ENCODE assay signal across 11 cellular contexts in genomic region chr2:43186679-43187374, GRCh38. TPM values are rescaled to one million over a fixed set of nuclear protein-coding genes. Genes with fewer than 3 reads are reported as not detected.
A peak's percentile ranks its signal among the peaks of the same experiment; 100 is the strongest.
DNase-seq lines count a peak whose midpoint lies in the region; ATAC-seq, FAIRE-seq and TF ChIP-seq lines count a peak whose summit lies in the region.
"Had no signal": no experiment of that assay in that cellular context is flagged by ENCODE, and none has a peak within 500 bp of the region (broad histone marks: within the 10 kb centered on the region; RNA-seq: fewer than 3 reads in every experiment).

No MANE protein-coding gene starts in this region.

- no peak for TF ChIP-seq CTCF in K562 (IDR thresholded peaks at IDR 0.05 in 2 of 3, conservative IDR thresholded peaks at IDR 0.05 in 1 of 3; ENCODE audit: insufficient read depth in 2 of 3, low read depth in 1 of 3, low read length in 3 of 3)
- no peak for TF ChIP-seq CTCF in lower lobe of right lung (IDR thresholded peaks at IDR 0.05)
- TF ChIP-seq CTCF in thyroid gland (IDR thresholded peaks at IDR 0.05) = no peak

- H2AFZ ChIP-seq in K562 (ENCODE audit: low read depth, low read length) = peak overlapping the region; percentile 66

- no peaks in the 10 kb centered on the region for H3K79me2 ChIP-seq in K562 (ENCODE audit: control insufficient read depth, insufficient read depth, low read length)

- H3K9me1 ChIP-seq in K562 (ENCODE audit: control insufficient read depth, insufficient read depth, low read length) = no peaks in the 10 kb centered on the region

- H3K9ac ChIP-seq in HUES48 (ENCODE audit: low read depth, low read length) = no peak overlapping the region
- H3K9ac ChIP-seq in K562 (ENCODE audit: insufficient read depth in 1 of 2, low read depth in 2 of 2, low read length in 2 of 2) = peak overlapping the region; percentile 50 to 81

- no peak for FAIRE-seq in K562 (lab: Jason Lieb, UNC)

- peak overlapping the region; percentile 81 for H3K27ac ChIP-seq in HUES48 (ENCODE audit: low read depth, low read length)
- peak overlapping the region; percentile 40 for H3K27ac ChIP-seq in K562 (ENCODE audit: extremely low read depth, low read depth, low read length)
- peak overlapping the region; percentile 58 for H3K27ac ChIP-seq in lower lobe of right lung
- H3K27ac ChIP-seq in thyroid gland = peak overlapping the region in 2 of 3 donors; percentile 30 to 44

- peaks cover 10% of the 10 kb centered on the region; the same call in 1 of the 2 replicates for H3K4me1 ChIP-seq in HUES48 (ENCODE audit: control insufficient read depth, insufficient read depth, low read length)
- H3K4me1 ChIP-seq in K562 (replicated peaks in 1 of 2; ENCODE audit: control insufficient read depth in 2 of 2, insufficient read depth in 2 of 2, low read length in 2 of 2) = peaks cover 56 to 57% of the 10 kb centered on the region in 2 experiments
- H3K4me1 ChIP-seq in lower lobe of right lung = peaks cover 9% of the 10 kb centered on the region
- H3K4me1 ChIP-seq in thyroid gland = peaks cover 9 to 13% of the 10 kb centered on the region in 2 donors

- POLR2A ChIA-PET in K562 (lab: Yijun Ruan, JAX) = interaction anchor here (0.5 to 1.2 kb wide), 6 partner anchors 7 to 375 kb away, joined by 3 to 4 read pairs (median 3); no protein-coding TSS in a partner anchor

- no peak for TF ChIP-seq POLR2A in K562 (conservative IDR thresholded peaks at IDR 0.05)
- TF ChIP-seq POLR2A in thyroid gland (IDR thresholded peaks at IDR 0.05) = no peak

- H3K36me3 ChIP-seq in HUES48 (ENCODE audit: control insufficient read depth, insufficient read depth, low read length) (no peaks in the 10 kb centered on the region), K562 (ENCODE audit: control insufficient read depth, insufficient read depth, low read length) (no peaks in the 10 kb centered on the region), lower lobe of right lung (no peaks in the 10 kb centered on the region), thyroid gland (no peaks in the 10 kb centered on the region)

- intact Hi-C loops in K562 (cut with micrococcal nuclease) = no loop called here
- intact Hi-C loops in lower lobe of right lung (cut with DNase I) = no loop called here
- intact Hi-C loops in thyroid gland (cut with DNase I) = no loop called here

- H3K27me3 ChIP-seq in HUES48 (ENCODE audit: control insufficient read depth, insufficient read depth, low read length) = no peaks in the 10 kb centered on the region
- no peaks in the 10 kb centered on the region for H3K27me3 ChIP-seq in K562 (ENCODE audit: control insufficient read depth in 2 of 2, insufficient read depth in 2 of 2, low read length in 2 of 2)
- H3K27me3 ChIP-seq in lower lobe of right lung (ENCODE audit: low read depth) = no peaks in the 10 kb centered on the region
- no peaks in the 10 kb centered on the region for H3K27me3 ChIP-seq in thyroid gland

- peak overlapping the region; percentile 3 for H3K4me2 ChIP-seq in K562 (ENCODE audit: insufficient read depth, low read length)

- no TSS peak for BruUV-seq in K562 (replicated peaks; lab: Mats Ljungman, UMichigan)

- no peak for TF ChIP-seq RAD21 in K562 (CRISPR knock-in tag; conservative IDR thresholded peaks at IDR 0.05 in 1 of 2, IDR thresholded peaks at IDR 0.05 in 1 of 2)

- DNase-seq in K562 (ENCODE audit: extremely low read depth in 1 of 4, low spot score in 3 of 4) = peak in 3 of 4 experiments; percentile 49 to 58 (median 50)
- DNase-seq in lower lobe of right lung = no peak
- DNase-seq in thyroid gland = peak in 1 of 2 donors; percentile 13
- no peak for DNase-seq in inferior parietal cortex (ENCODE audit: extremely low spot score)
- no peak for DNase-seq in NCI-H1694 (lab: John Stamatoyannopoulos, UW)
- DNase-seq: activated CD8-positive, alpha-beta memory T cell treated with anti-CD3 and anti-CD28 coated beads, Interleukin-2, amount 10 ng/mL, durations not matched to agents 7 days and 5 days; NCI-H1417 treated with DMSO at 0.1 percent for 48 hours; T-helper 1 cell had no signal

- CTCF ChIA-PET in K562 (lab: Yijun Ruan, JAX; ENCODE audit: low intra/inter-chr PET ratio) = no interaction called here

- no peak overlapping the region for H3K4me3 ChIP-seq in HUES48 (ENCODE audit: low read depth, low read length)
- no peak overlapping the region for H3K4me3 ChIP-seq in K562
- no peak overlapping the region for H3K4me3 ChIP-seq in lower lobe of right lung
- no peak overlapping the region for H3K4me3 ChIP-seq in thyroid gland (replicated peaks in 1 of 3)

- WGBS in K562 (ENCODE audit: insufficient coverage, low coverage, missing lambda C conversion rate) = 71% methylated on average over 9 of the region's 12 CpGs
- 54 to 84% methylated on average over 8 to 10 of the region's 12 CpGs for WGBS in thyroid gland, 2 donors

- no peaks in the 10 kb centered on the region for H4K20me1 ChIP-seq in K562 (replicated peaks; ENCODE audit: control insufficient read depth, insufficient read depth, low read length)

- in situ Hi-C loops in K562 (cut with MboI) = no loop called here

- ATAC-seq in K562 (no peak; the same call in 2 of the 3 replicates), lower lobe of right lung (peak; percentile 23 to 54), GM19463 (IDR thresholded peaks at IDR 0.05; ENCODE audit: unreplicated experiment) (no peak)
- ATAC-seq: activated CD8-positive, alpha-beta memory T cell treated with anti-CD3 and anti-CD28 coated beads, Interleukin-2, amount 10 ng/mL, durations not matched to agents 7 days and 5 days; esophagus mucosa had no signal

- H3K9me3 ChIP-seq in HUES48 (ENCODE audit: control insufficient read depth, insufficient read depth, low read length) = no peaks in the 10 kb centered on the region
- no peaks in the 10 kb centered on the region for H3K9me3 ChIP-seq in K562 (replicated peaks; ENCODE audit: control insufficient read depth, insufficient read depth, low read depth, low read length)
- H3K9me3 ChIP-seq in lower lobe of right lung = no peaks in the 10 kb centered on the region
- no peaks in the 10 kb centered on the region for H3K9me3 ChIP-seq in thyroid gland

- no peak for TF ChIP-seq EP300 in K562 (IDR thresholded peaks at IDR 0.05; ENCODE audit: low read length)

TF ChIP-seq in K562, 482 proteins besides CTCF, POLR2A, EP300 and RAD21:
- TF ChIP-seq BCL6 (CRISPR knock-in tag; IDR thresholded peaks at IDR 0.05) (no peak), SNIP1 (IDR thresholded peaks at IDR 0.05; ENCODE audit: low read depth) (no peak), ZNF592 (IDR thresholded peaks at IDR 0.05) (peak; percentile 51; the same call in 1 of the 2 replicates), ZNF830 (CRISPR knock-in tag; IDR thresholded peaks at IDR 0.05) (no peak), LCOR (CRISPR knock-in tag; IDR thresholded peaks at IDR 0.05) (no peak), TSC22D4 (tag; IDR thresholded peaks at IDR 0.05) (no peak), ZFX (CRISPR knock-in tag; IDR thresholded peaks at IDR 0.05) (peak; percentile 42; the same call in 1 of the 2 replicates)

RNA-seq across cellular contexts. Expression of gene ZFP36L2, which starts 39.6 kb away (rescaled TPM):
- 9.5 and 13.7 TPM in 2 replicates for total RNA-seq in K562 (2011; cell fraction: chromatin; rRNA removed; ENCODE audit: low replicate concordance)
- total RNA-seq in K562 (2011; cell fraction: nucleolus; rRNA removed) = 9.7 and 10.2 TPM in 2 replicates
- 11.8 and 19.4 TPM in 2 replicates for total RNA-seq in K562 (2011; cell fraction: nucleoplasm; rRNA removed)
- 4.1 and 6.2 TPM in 2 replicates for total RNA-seq in K562 (2014; rRNA removed)
- total RNA-seq in K562 (2014; rRNA removed; fragmentation: Illumina TruSeq; extraction: Trizol) = 6.2 and 6.4 TPM in 2 replicates
- total RNA-seq in K562 (2015; rRNA removed; fragmentation: Illumina TruSeq; extraction: Trizol) = 6.6 and 7.9 TPM in 2 replicates
- 60.6 and 62.1 TPM in 2 replicates for total RNA-seq in K562 (2021)
- polyA plus RNA-seq in K562 (2011; rRNA removed) = 6.5 and 11.7 TPM in 2 replicates
- polyA plus RNA-seq in K562 (2011; cell fraction: cytosol; rRNA removed) = 3.1 and 12.8 TPM in 2 replicates
- polyA plus RNA-seq in K562 (2011; cell fraction: nucleus; rRNA removed) = 6.0 and 19.0 TPM in 2 replicates
- 27.2 and 38.8 TPM in 2 replicates for polyA plus RNA-seq in K562 (2012)
- polyA plus RNA-seq in K562 (2014; fragmentation: Illumina TruSeq; extraction: Trizol) = 20.0 and 20.3 TPM in 2 replicates
- polyA plus RNA-seq in K562 (2014; fragmentation: Nextera tagmentation; extraction: Ambion mirVana) = 10 to 100 TPM; 32.4 to 42.8 TPM
- polyA plus RNA-seq in K562 (2014; rRNA removed) = 21.8 and 23.7 TPM in 2 replicates
- polyA minus RNA-seq in K562 (2011; rRNA and poly(A)+ RNA removed) = 4.3 and 5.1 TPM in 2 replicates
- polyA minus RNA-seq in K562 (2011; cell fraction: cytosol; rRNA and poly(A)+ RNA removed) = 17.1 and 23.8 TPM in 2 replicates
- polyA minus RNA-seq in K562 (2011; cell fraction: nucleus; rRNA and poly(A)+ RNA removed) = 6.4 and 8.1 TPM in 2 replicates
- 136 TPM for total RNA-seq in lower lobe of right lung
- total RNA-seq in thyroid gland = 100 to 1,000 TPM; 146 to 287 (median 172) TPM

Comparison
In these comparisons a context has a peak if more than half of its experiments do, and no peak if none do; other contexts are left out.
1. ATAC-seq: peak in lower lobe of right lung (2 of 2); none in K562 (single experiment) and GM19463 (single experiment).
2. DNase-seq: peak in K562 (3 of 4); none in lower lobe of right lung (single experiment), inferior parietal cortex (single experiment) and NCI-H1694 (single experiment).
3. Peak in every context shown above with its lines, with median percentiles within 50 percentile points of each other: H3K27ac ChIP-seq.